ENCODE assay signal across 2 cellular contexts in genomic region chr7:24521917-24522583, GRCh38.
TF ChIP-seq lines count a peak whose summit lies in the region.

No MANE protein-coding gene starts in this region.

TF ChIP-seq in GM23338, 12 proteins besides CTCF, POLR2A, EP300 and RAD21:
- TF ChIP-seq NANOG (IDR thresholded peaks at IDR 0.05; ENCODE audit: borderline replicate concordance) (no peak), EZH2phosphoT487 (IDR thresholded peaks at IDR 0.05; ENCODE audit: unreplicated experiment) (no peak), EZH2 (IDR thresholded peaks at IDR 0.05; ENCODE audit: low read depth, unreplicated experiment) (no peak), CREB1 (CRISPR knock-in tag; IDR thresholded peaks at IDR 0.05; ENCODE audit: low read depth) (no peak), ZNF331 (CRISPR knock-in tag; IDR thresholded peaks at IDR 0.05; ENCODE audit: low read depth) (no peak), STAT1 (IDR thresholded peaks at IDR 0.05; ENCODE audit: unreplicated experiment) (no peak), JUNB (IDR thresholded peaks at IDR 0.05; ENCODE audit: unreplicated experiment) (no peak), ZNF114 (CRISPR knock-in tag; IDR thresholded peaks at IDR 0.05) (no peak), POLR2AphosphoS5 (IDR thresholded peaks at IDR 0.05; ENCODE audit: low read depth) (no peak), ETS1 (IDR thresholded peaks at IDR 0.05) (no peak), REST (IDR thresholded peaks at IDR 0.05; ENCODE audit: unreplicated experiment) (no peak), ZNF462 (CRISPR knock-in tag; IDR thresholded peaks at IDR 0.05) (no peak)

TF ChIP-seq in H1, 55 proteins besides CTCF, POLR2A, EP300 and RAD21:
- TF ChIP-seq EGR1 (IDR thresholded peaks at IDR 0.05; ENCODE audit: borderline replicate concordance, low read depth, low read length) (no peak), SIRT6 (IDR thresholded peaks at IDR 0.05; ENCODE audit: low read length) (no peak), E2F6 (IDR thresholded peaks at IDR 0.05) (no peak), SRF (IDR thresholded peaks at IDR 0.05; ENCODE audit: low read depth, low read length) (no peak), NRF1 (IDR thresholded peaks at IDR 0.05; ENCODE audit: low read depth, low read length) (no peak), RFX5 (IDR thresholded peaks at IDR 0.05; ENCODE audit: borderline replicate concordance, low read depth, low read length) (no peak), TAF1 (IDR thresholded peaks at IDR 0.05; ENCODE audit: low read depth, low read length) (no peak), TEAD4 (IDR thresholded peaks at IDR 0.05; ENCODE audit: low read depth, low read length) (no peak), CBX8 (IDR thresholded peaks at IDR 0.05; ENCODE audit: borderline replicate concordance, low read depth, low read length) (no peak), JUN (IDR thresholded peaks at IDR 0.05; ENCODE audit: low read depth, low read length) (no peak), HDAC2 (IDR thresholded peaks at IDR 0.05; ENCODE audit: borderline replicate concordance in 1 of 2, low read depth in 2 of 2, low read length in 2 of 2) (no peak), BACH1 (IDR thresholded peaks at IDR 0.05; ENCODE audit: low read length) (no peak), CEBPB (IDR thresholded peaks at IDR 0.05; ENCODE audit: low read depth, low read length) (no peak), RBBP5 (IDR thresholded peaks at IDR 0.05; ENCODE audit: borderline replicate concordance, low read depth, low read length) (no peak), MAFK (IDR thresholded peaks at IDR 0.05; ENCODE audit: low read depth, low read length) (no peak), TAF7 (optimal IDR thresholded peaks at IDR 0.05; ENCODE audit: borderline replicate concordance, low read depth, low read length) (no peak)
